In genomic region chr16:2459647-2460390, GRCh38 we compare ENCODE assay signal across 7 cellular contexts. TPM values are rescaled to one million over a fixed set of nuclear protein-coding genes. Genes with fewer than 3 reads are reported as not detected.
DNase-seq lines count a peak whose midpoint lies in the region; ATAC-seq and TF ChIP-seq lines count a peak whose summit lies in the region.

Gene TEDC2 (plus strand): TSS chr16:2460109. CDS start chr16:2460145, 36 bp downstream.

- H3K79me2 ChIP-seq in hepatocyte: no peaks in the 10 kb centered on the region

- H3K4me2 ChIP-seq in hepatocyte: peak within 1 kb of the TSS; percentile 92

- under 1% methylated on average over 49 of the region's 66 CpGs for WGBS in hepatocyte (ENCODE audit: low lambda C conversion rate, missing lambda C conversion rate)

- in situ Hi-C loops in astrocyte of the cerebellum (cut with HindIII; ENCODE audit: low sequenced_read_pairs): no loop called here

- H3K36me3 ChIP-seq in hepatocyte (replicated peaks; ENCODE audit: insufficient read depth, low read depth): no peaks in the 10 kb centered on the region

- H3K27ac ChIP-seq in hepatocyte: peak within 1 kb of the TSS; percentile 63

- ATAC-seq in GM18505 (IDR thresholded peaks at IDR 0.05; ENCODE audit: unreplicated experiment) (peak; percentile 86), HG02981 (IDR thresholded peaks at IDR 0.05; ENCODE audit: unreplicated experiment) (peak; percentile 82)

- peak within 1 kb of the TSS; percentile 66 for H3K4me3 ChIP-seq in astrocyte of the cerebellum (ENCODE audit: low read depth, low read length)
- peak within 1 kb of the TSS; percentile 84 for H3K4me3 ChIP-seq in hepatocyte

- H4K20me1 ChIP-seq in hepatocyte (ENCODE audit: insufficient read depth, poor library complexity, severe bottlenecking): no peaks in the 10 kb centered on the region

- no peaks in the 10 kb centered on the region for H3K27me3 ChIP-seq in hepatocyte

- no peak for TF ChIP-seq CTCF in astrocyte of the cerebellum (IDR thresholded peaks at IDR 0.05; ENCODE audit: low read depth, low read length, missing control alignments)
- no peak for TF ChIP-seq CTCF in hepatocyte (IDR thresholded peaks at IDR 0.05; ENCODE audit: poor library complexity)

- no peaks in the 10 kb centered on the region for H3K9me3 ChIP-seq in hepatocyte (ENCODE audit: low read depth)

- no peaks in the 10 kb centered on the region for H3K9me2 ChIP-seq in hepatocyte (replicated peaks; ENCODE audit: insufficient read depth)

- peaks cover 7% of the 10 kb centered on the region for H3K4me1 ChIP-seq in hepatocyte (ENCODE audit: insufficient read depth)

- peak within 1 kb of the TSS; percentile 91 for H2AFZ ChIP-seq in hepatocyte

- DNase-seq in NCI-H2029 treated with DMSO at 0.1 percent for 48 hours (lab: John Stamatoyannopoulos, UW): peak; percentile 77
- DNase-seq in T-helper 22 cell (ENCODE audit: low read depth): peak; percentile 96
- peak; percentile 75 for DNase-seq in astrocyte of the cerebellum (ENCODE audit: low read depth)
- peak; percentile 99 for DNase-seq in hepatocyte (ENCODE audit: low spot score)
- peak; percentile 97 for DNase-seq in retina

- peak; percentile 63 for TF ChIP-seq POLR2A in GM18505 (IDR thresholded peaks at IDR 0.05; ENCODE audit: borderline replicate concordance, extremely low read depth, insufficient read depth, insufficient read length)

RNA-seq across cellular contexts. Expression of gene TEDC2, which starts in this region (rescaled TPM):
- 6.2 and 7.6 TPM in 2 replicates for total RNA-seq in hepatocyte
- polyA plus RNA-seq in hepatocyte: 7.1 and 8.1 TPM in 2 replicates

Comparison
In these comparisons a context has a peak if more than half of its experiments do, and no peak if none do; other contexts are left out.
1. Peak in every context shown above with its lines: DNase-seq, ATAC-seq, H3K4me3 ChIP-seq and H3K27ac ChIP-seq.